9 cellular contexts compared by ENCODE assay signal in genomic region chr6:27132532-27133280, GRCh38.
A peak's percentile ranks its signal among the peaks of the same experiment; 100 is the strongest.
DNase-seq lines count a peak whose midpoint lies in the region; ATAC-seq and TF ChIP-seq lines count a peak whose summit lies in the region.
"Had no signal": no experiment of that assay in that cellular context is flagged by ENCODE, and none has a peak within 500 bp of the region (broad histone marks: within the 10 kb centered on the region; RNA-seq: fewer than 3 reads in every experiment).

No MANE protein-coding gene starts in this region.

- H3K36me3 Mint-ChIP-seq in CD4-positive, CD25-positive, alpha-beta regulatory T cell, result no peaks in the 10 kb centered on the region
- H3K36me3 Mint-ChIP-seq in activated CD4-positive, alpha-beta memory T cell treated with anti-CD3 and anti-CD28 coated beads for 36 hours, result peaks cover 3% of the 10 kb centered on the region

- no peak overlapping the region for H3K4me3 Mint-ChIP-seq in CD4-positive, CD25-positive, alpha-beta regulatory T cell
- no peak overlapping the region for H3K4me3 Mint-ChIP-seq in activated CD4-positive, alpha-beta memory T cell treated with anti-CD3 and anti-CD28 coated beads for 36 hours
- H3K4me3 Mint-ChIP-seq: nephron had no signal

- no peak for TF ChIP-seq CTCF in lung (IDR thresholded peaks at IDR 0.05; ENCODE audit: control extremely low read depth, extremely low read depth)

- H3K9me3 ChIP-seq in CD4-positive, CD25-positive, alpha-beta regulatory T cell (ENCODE audit: control insufficient read depth in 2 of 2, low read length in 2 of 2), result no peaks in the 10 kb centered on the region
- no peaks in the 10 kb centered on the region for H3K9me3 ChIP-seq in effector memory CD4-positive, alpha-beta T cell (ENCODE audit: control insufficient read depth, low read length)
- H3K9me3 ChIP-seq in lung (ENCODE audit: control insufficient read depth in 2 of 2, insufficient read depth in 1 of 2, low read length in 1 of 2), result no peaks in the 10 kb centered on the region

- no peak overlapping the region for H3K27ac Mint-ChIP-seq in CD4-positive, CD25-positive, alpha-beta regulatory T cell
- H3K27ac Mint-ChIP-seq in activated CD4-positive, alpha-beta memory T cell treated with anti-CD3 and anti-CD28 coated beads for 36 hours, result no peak overlapping the region
- H3K27ac Mint-ChIP-seq: nephron had no signal

- no peaks in the 10 kb centered on the region for H3K9me3 Mint-ChIP-seq in CD4-positive, CD25-positive, alpha-beta regulatory T cell
- H3K9me3 Mint-ChIP-seq in activated CD4-positive, alpha-beta memory T cell treated with anti-CD3 and anti-CD28 coated beads for 36 hours, result no peaks in the 10 kb centered on the region
- H3K9me3 Mint-ChIP-seq: nephron had no signal

- H3K27me3 ChIP-seq in CD4-positive, CD25-positive, alpha-beta regulatory T cell (ENCODE audit: control insufficient read depth, insufficient read depth, low read length), result no peaks in the 10 kb centered on the region
- H3K27me3 ChIP-seq in effector memory CD4-positive, alpha-beta T cell (replicated peaks; ENCODE audit: control insufficient read depth, insufficient read depth, low read length, poor library complexity, severe bottlenecking), result no peaks in the 10 kb centered on the region
- H3K27me3 ChIP-seq in lung (ENCODE audit: control insufficient read depth, insufficient read depth), result no peaks in the 10 kb centered on the region

- intact Hi-C loops in activated CD4-positive, alpha-beta memory T cell treated with anti-CD3 and anti-CD28 coated beads for 36 hours (cut with micrococcal nuclease), result loop anchor here (1.0 to 10.0 kb wide), 15 partner anchors 14 to 1762 kb away; a partner anchor contains a TSS

- POLR2A ChIA-PET in activated CD4-positive, alpha-beta memory T cell treated with anti-CD3 and anti-CD28 coated beads for 36 hours (lab: Charles Lee), result interaction anchor here (0.5 to 6.1 kb wide), 37 partner anchors 11 to 1733 kb away, joined by 3 to 375 read pairs (median 6); partner anchors contain the start of gene BTN3A3

- ATAC-seq in CD4-positive, CD25-positive, alpha-beta regulatory T cell (ENCODE audit: low read depth in 2 of 2), result peak; percentile 85 to 87
- ATAC-seq in GM19452 (IDR thresholded peaks at IDR 0.05; ENCODE audit: unreplicated experiment) (peak; percentile 66), HG03571 (IDR thresholded peaks at IDR 0.05; ENCODE audit: unreplicated experiment) (peak; percentile 74), lung (ENCODE audit: insufficient read depth, low FRiP score) (peak; percentile 97)

- peak overlapping the region; percentile 95 for H3K4me3 ChIP-seq in CD4-positive, CD25-positive, alpha-beta regulatory T cell (ENCODE audit: low read depth, low read length)
- H3K4me3 ChIP-seq in effector memory CD4-positive, alpha-beta T cell (ENCODE audit: insufficient read depth, low read depth, low read length, poor library complexity, severe bottlenecking), result peak overlapping the region; percentile 71
- H3K4me3 ChIP-seq in lung, result peak overlapping the region; percentile 33

- H3K27ac ChIP-seq in CD4-positive, CD25-positive, alpha-beta regulatory T cell (ENCODE audit: insufficient read depth, low read length, poor library complexity, severe bottlenecking), result peak overlapping the region; percentile 92
- H3K27ac ChIP-seq in effector memory CD4-positive, alpha-beta T cell (ENCODE audit: insufficient read depth, low read length, poor library complexity, severe bottlenecking), result peak overlapping the region; percentile 79
- peak overlapping the region; percentile 88 for H3K27ac ChIP-seq in lung (ENCODE audit: low read depth in 1 of 2, low read length in 1 of 2)

- H3K4me1 Mint-ChIP-seq in CD4-positive, CD25-positive, alpha-beta regulatory T cell, result peaks cover 10 to 32% (median 13%) of the 10 kb centered on the region in 4 donors
- peaks cover 16% of the 10 kb centered on the region for H3K4me1 Mint-ChIP-seq in activated CD4-positive, alpha-beta memory T cell treated with anti-CD3 and anti-CD28 coated beads for 36 hours (ENCODE audit: low read depth)

- peaks cover 27% of the 10 kb centered on the region for H3K4me1 ChIP-seq in CD4-positive, CD25-positive, alpha-beta regulatory T cell (ENCODE audit: control insufficient read depth, insufficient read depth, low read length, poor library complexity, severe bottlenecking)
- H3K4me1 ChIP-seq in effector memory CD4-positive, alpha-beta T cell (ENCODE audit: control insufficient read depth, insufficient read depth, low read length, poor library complexity, severe bottlenecking), result no peaks in the 10 kb centered on the region
- H3K4me1 ChIP-seq in lung (ENCODE audit: control insufficient read depth in 2 of 2, insufficient read depth in 2 of 2, low read length in 2 of 2), result peaks cover 3 to 5% of the 10 kb centered on the region in 2 donors

- CTCF ChIA-PET in activated CD4-positive, alpha-beta memory T cell treated with anti-CD3 and anti-CD28 coated beads for 36 hours (lab: Charles Lee), result interaction anchor here (1.5 to 1.6 kb wide), 3 partner anchors 11 to 29 kb away, joined by 4 to 10 read pairs (median 9); no protein-coding TSS in a partner anchor

- DNase-seq in CD4-positive, CD25-positive, alpha-beta regulatory T cell, result peak; percentile 89 to 99 (median 98)
- DNase-seq in NCI-H774 (lab: John Stamatoyannopoulos, UW) (peak; percentile 96), lung (ENCODE audit: low spot score) (peak; percentile 86)
- DNase-seq in activated CD4-positive, alpha-beta memory T cell treated with anti-CD3 and anti-CD28 coated beads for 36 hours, result peak; percentile 95
- peak; percentile 87 to 89 (median 89) for DNase-seq in effector memory CD4-positive, alpha-beta T cell
- DNase-seq in stimulated activated CD4-positive, alpha-beta T cell treated with anti-CD3 and anti-CD28 coated beads, TNF-alpha, amount 100 ng/mL, for 4 hours (ENCODE audit: low read depth in 3 of 3), result peak; percentile 54 to 80 (median 74)

- H3K27me3 Mint-ChIP-seq in CD4-positive, CD25-positive, alpha-beta regulatory T cell, result no peaks in the 10 kb centered on the region
- peaks cover 2% of the 10 kb centered on the region for H3K27me3 Mint-ChIP-seq in activated CD4-positive, alpha-beta memory T cell treated with anti-CD3 and anti-CD28 coated beads for 36 hours

- 0 to 2% methylated on average over 53 of the region's 53 CpGs for WGBS in lung, 2 donors

- no peaks in the 10 kb centered on the region for H3K36me3 ChIP-seq in CD4-positive, CD25-positive, alpha-beta regulatory T cell (ENCODE audit: control insufficient read depth, insufficient read depth, low read length)
- H3K36me3 ChIP-seq in effector memory CD4-positive, alpha-beta T cell (ENCODE audit: control insufficient read depth, insufficient read depth, low read length), result no peaks in the 10 kb centered on the region
- H3K36me3 ChIP-seq in lung (ENCODE audit: control insufficient read depth in 2 of 2, insufficient read depth in 2 of 2, low read length in 2 of 2), result peaks cover 0 to 3% of the 10 kb centered on the region in 2 donors

Comparison
In these comparisons a context has a peak if more than half of its experiments do, and no peak if none do; other contexts are left out.
1. Peak in every context shown above with its lines: DNase-seq, ATAC-seq, H3K4me3 ChIP-seq and H3K27ac ChIP-seq.
2. H3K4me3 ChIP-seq: peak in every context shown above with its lines; median percentile 95 in CD4-positive, CD25-positive, alpha-beta regulatory T cell; 71 in effector memory CD4-positive, alpha-beta T cell; 33 in lung.